In genomic region chr19:57633832-57634131, GRCh38 we compare ENCODE assay signal across 9 cellular contexts. TPM values are rescaled to one million over a fixed set of nuclear protein-coding genes. Genes with fewer than 3 reads are reported as not detected.
DNase-seq lines count a peak whose midpoint lies in the region; ATAC-seq, FAIRE-seq and TF ChIP-seq lines count a peak whose summit lies in the region.
"Had no signal": no experiment of that assay in that cellular context is flagged by ENCODE, and none has a peak within 500 bp of the region (broad histone marks: within the 10 kb centered on the region; RNA-seq: fewer than 3 reads in every experiment).

No MANE protein-coding gene starts in this region.

- no peak for ATAC-seq in GM18498 (IDR thresholded peaks at IDR 0.05; ENCODE audit: unreplicated experiment)

- no peaks in the 10 kb centered on the region for H3K9me2 ChIP-seq in MM.1S (replicated peaks; ENCODE audit: insufficient read depth, low read length)

- H3K4me3 ChIP-seq in AG04449 (ENCODE audit: low read depth, low read length) (peak overlapping the region; percentile 88), MM.1S (ENCODE audit: low read length) (peak overlapping the region; percentile 83; the same call in 1 of the 2 replicates), duodenal mucosa (ENCODE audit: low read depth in 1 of 2, low read length in 2 of 2) (peak overlapping the region; percentile 87 to 90), muscle layer of colon (ENCODE audit: low read depth in 1 of 2, low read length in 2 of 2) (peak overlapping the region; percentile 75 to 90)

- no peaks in the 10 kb centered on the region for H3F3A ChIP-seq in MM.1S (ENCODE audit: insufficient read depth, low read length)

- no peaks in the 10 kb centered on the region for H4K20me1 ChIP-seq in MM.1S (ENCODE audit: insufficient read depth, low read length)

- no peak for TF ChIP-seq CTCF in AG04449 (IDR thresholded peaks at IDR 0.05; ENCODE audit: insufficient read depth, low read length, missing control alignments)
- TF ChIP-seq CTCF in MM.1S (IDR thresholded peaks at IDR 0.05; ENCODE audit: low read length), result no peak

- no peak overlapping the region for H3K9ac ChIP-seq in MM.1S (ENCODE audit: low read length)
- H3K9ac ChIP-seq in duodenal mucosa (ENCODE audit: low read depth in 1 of 2, low read length in 2 of 2), result peak overlapping the region; percentile 63 to 77
- H3K9ac ChIP-seq in muscle layer of colon (ENCODE audit: low read length), result peak overlapping the region; percentile 65

- DNase-seq in AG04449 (ENCODE audit: low read depth, low spot score) (no peak), MM.1S (no peak), HUDEP-2 (lab: John Stamatoyannopoulos, UW; ENCODE audit: unreplicated experiment in 76 of 76) (no peak), NCI-H1048 (lab: John Stamatoyannopoulos, UW) (no peak), GM12892 (ENCODE audit: insufficient read length) (no peak)
- DNase-seq: NCI-H2081 had no signal

- CTCF ChIA-PET in AG04449 (lab: Yijun Ruan, JAX), result interaction anchor here (1.0 kb wide), 1 partner anchor 76 kb away, joined by 3 read pairs; no protein-coding TSS in a partner anchor

- H3K36me3 ChIP-seq in MM.1S (replicated peaks; ENCODE audit: insufficient read depth, low read length) (no peaks in the 10 kb centered on the region), duodenal mucosa (ENCODE audit: control insufficient read depth in 1 of 2, insufficient read depth in 2 of 2, low read length in 2 of 2) (peaks cover 14 to 34% of the 10 kb centered on the region in 2 donors), muscle layer of colon (ENCODE audit: insufficient read depth, low read length) (peaks cover 17% of the 10 kb centered on the region)

- H3K9me3 ChIP-seq in MM.1S (replicated peaks; ENCODE audit: insufficient read depth, low read length) (no peaks in the 10 kb centered on the region), duodenal mucosa (ENCODE audit: control insufficient read depth in 1 of 2, low read length in 2 of 2) (peaks cover 22 to 32% of the 10 kb centered on the region in 2 donors), muscle layer of colon (ENCODE audit: low read length) (peaks cover 25% of the 10 kb centered on the region)

- peak overlapping the region; percentile 94; the same call in 1 of the 2 replicates for H2AFZ ChIP-seq in MM.1S (ENCODE audit: low read length)

- no peaks in the 10 kb centered on the region for H3K4me1 ChIP-seq in MM.1S (ENCODE audit: low read length)
- H3K4me1 ChIP-seq in duodenal mucosa (ENCODE audit: control insufficient read depth in 1 of 2, insufficient read depth in 2 of 2, low read length in 2 of 2), result peaks cover 7 to 12% of the 10 kb centered on the region in 2 donors
- peaks cover 6% of the 10 kb centered on the region for H3K4me1 ChIP-seq in muscle layer of colon (ENCODE audit: insufficient read depth, low read length)

- no peaks in the 10 kb centered on the region for H3K79me2 ChIP-seq in MM.1S (ENCODE audit: low read length)

- no peak for TF ChIP-seq POLR2A in GM12892 (IDR thresholded peaks at IDR 0.05; ENCODE audit: low read depth, low read length)

- no peak overlapping the region for H3K27ac ChIP-seq in MM.1S (ENCODE audit: low read length)
- H3K27ac ChIP-seq in duodenal mucosa (ENCODE audit: low read depth, low read length), result no peak overlapping the region
- no peak overlapping the region for H3K27ac ChIP-seq in muscle layer of colon (ENCODE audit: low read depth, low read length)

- FAIRE-seq in GM12892 (lab: Jason Lieb, UNC), result no peak

- H3K27me3 ChIP-seq in MM.1S (replicated peaks; ENCODE audit: insufficient read depth, low read length) (no peaks in the 10 kb centered on the region), duodenal mucosa (ENCODE audit: control insufficient read depth in 1 of 2, insufficient read depth in 2 of 2, low read length in 2 of 2) (no peaks in the 10 kb centered on the region), muscle layer of colon (ENCODE audit: control insufficient read depth in 1 of 2, insufficient read depth in 2 of 2, low read length in 2 of 2) (no peaks in the 10 kb centered on the region)

- peak overlapping the region; percentile 76 for H3K4me2 ChIP-seq in MM.1S (ENCODE audit: low read depth, low read length)

- POLR2A ChIA-PET in AG04449 (lab: Yijun Ruan, JAX), result interaction anchor here (1.0 kb wide), 1 partner anchor 75 kb away, joined by 3 read pairs; the partner anchor contains the start of gene ZNF154

RNA-seq across cellular contexts. Expression of gene ZNF211, which starts 0.8 kb away (rescaled TPM):
- polyA plus RNA-seq in GM12892 (2012; ENCODE audit: missing spikeins), result 8.8 TPM

RNA-seq across cellular contexts. Expression of gene ZNF134, which starts 19.7 kb away (rescaled TPM):
- polyA plus RNA-seq in GM12892 (2012; ENCODE audit: missing spikeins), result 5.1 TPM

RNA-seq across cellular contexts. Expression of gene ZNF530, which starts 34.1 kb away (rescaled TPM):
- polyA plus RNA-seq in GM12892 (2012; ENCODE audit: missing spikeins), result 4.0 TPM

RNA-seq across cellular contexts. Expression of gene ZSCAN4, which starts 35.0 kb away (rescaled TPM):
- not detected for polyA plus RNA-seq in GM12892 (2012; ENCODE audit: missing spikeins)

RNA-seq across cellular contexts. Expression of gene ZNF551, which starts 48.0 kb away (rescaled TPM):
- 5.0 TPM for polyA plus RNA-seq in GM12892 (2012; ENCODE audit: missing spikeins)
